Comparison of ENCODE assay signal across 18 cellular contexts in genomic region chr13:93235258-93236015, GRCh38. TPM values are rescaled to one million over a fixed set of nuclear protein-coding genes. Genes with fewer than 3 reads are reported as not detected.
DNase-seq lines count a peak whose midpoint lies in the region; ATAC-seq, FAIRE-seq and TF ChIP-seq lines count a peak whose summit lies in the region.
"Had no signal": no experiment of that assay in that cellular context is flagged by ENCODE, and none has a peak within 500 bp of the region (broad histone marks: within the 10 kb centered on the region; RNA-seq: fewer than 3 reads in every experiment).

No MANE protein-coding gene starts in this region.

- no peak for TF ChIP-seq EP300 in HepG2 (IDR thresholded peaks at IDR 0.05; ENCODE audit: low read depth in 2 of 2, low read length in 2 of 2)
- TF ChIP-seq EP300 in HepG2 (CRISPR knock-in tag; IDR thresholded peaks at IDR 0.05; ENCODE audit: borderline replicate concordance) = no peak

- H3K9ac ChIP-seq in liver (ENCODE audit: low read depth in 1 of 2, low read length in 2 of 2) (no peak overlapping the region), HepG2 (ENCODE audit: insufficient read depth, low read depth, low read length) (no peak overlapping the region)

- TF ChIP-seq CTCF in liver (IDR thresholded peaks at IDR 0.05; ENCODE audit: low read depth, low read length, missing input control) (no peak), HepG2 (CRISPR knock-in tag; IDR thresholded peaks at IDR 0.05) (no peak), GM20000 (IDR thresholded peaks at IDR 0.05; ENCODE audit: extremely low read depth, missing control alignments) (no peak)

- no peaks in the 10 kb centered on the region for H3K36me3 ChIP-seq in liver (ENCODE audit: control insufficient read depth in 4 of 4, insufficient read depth in 3 of 4, low read depth in 1 of 4, low read length in 3 of 4)
- no peaks in the 10 kb centered on the region for H3K36me3 ChIP-seq in HepG2 (replicated peaks in 1 of 2; ENCODE audit: control insufficient read depth in 1 of 2, insufficient read depth in 2 of 2, low read length in 2 of 2)
- no peaks in the 10 kb centered on the region for H3K36me3 ChIP-seq in aorta (ENCODE audit: control insufficient read depth in 1 of 2, insufficient read depth in 2 of 2, low read length in 1 of 2)
- H3K36me3 ChIP-seq: heart right ventricle had no signal

- no peak overlapping the region for H2AFZ ChIP-seq in HepG2 (ENCODE audit: low read length)

- no peaks in the 10 kb centered on the region for H4K20me1 ChIP-seq in HepG2 (ENCODE audit: insufficient read depth, low read length)

- DNase-seq in HepG2 (ENCODE audit: low spot score) (no peak), astrocyte of the hippocampus (ENCODE audit: low read depth, low spot score) (peak; percentile 40), iris pigment epithelial cell (ENCODE audit: low read depth) (peak; percentile 75), aorta (no peak), Kasumi-1 (lab: John Stamatoyannopoulos, UW) (no peak), GM20000 (ENCODE audit: low spot score) (no peak)
- DNase-seq: activated CD4-positive, alpha-beta memory T cell treated with anti-CD3 and anti-CD28 coated beads, Interleukin-2, amount 10 ng/mL, durations not matched to agents 7 days and 5 days; activated naive CD8-positive, alpha-beta T cell treated with anti-CD3 and anti-CD28 coated beads, Interleukin-2, amount 50 U/mL, for 24 hours; activated T-cell treated with anti-CD3 and anti-CD28 coated beads, Interleukin-2, amount 50 U/mL, for 72 hours; CD8-positive, alpha-beta T cell; cerebellar nuclear complex; heart right ventricle; kidney; NCI-H146 had no signal

- CTCF ChIA-PET in HepG2 (lab: Yijun Ruan, JAX; ENCODE audit: low intra/inter-chr PET ratio, low total read pairs) = no interaction called here

- FAIRE-seq in HepG2 (lab: Jason Lieb, UNC) = no peak
- FAIRE-seq: A204.1, kidney had no signal

- POLR2A ChIA-PET in HepG2 (lab: Yijun Ruan, JAX) = no interaction called here

- H3K27me3 ChIP-seq in liver (ENCODE audit: control insufficient read depth in 4 of 4, insufficient read depth in 4 of 4, low read length in 3 of 4) (no peaks in the 10 kb centered on the region), HepG2 (ENCODE audit: control insufficient read depth in 1 of 2, insufficient read depth in 2 of 2, low read length in 2 of 2) (no peaks in the 10 kb centered on the region), aorta (ENCODE audit: control insufficient read depth in 1 of 2, insufficient read depth in 2 of 2, low read length in 1 of 2) (no peaks in the 10 kb centered on the region)

- TF ChIP-seq POLR2A in HepG2 (IDR thresholded peaks at IDR 0.05; ENCODE audit: insufficient read depth in 1 of 2, low read depth in 2 of 2, low read length in 2 of 2) = no peak

- H3K27ac ChIP-seq in liver (ENCODE audit: low read depth in 1 of 2, low read length in 2 of 2) (peak overlapping the region; percentile 40 to 61), HepG2 (ENCODE audit: extremely low read length, insufficient read depth, low read length) (no peak overlapping the region), aorta (ENCODE audit: low read depth in 1 of 2, low read length in 2 of 2) (no peak overlapping the region)
- H3K27ac ChIP-seq: heart right ventricle, HL-60 had no signal

- no peak overlapping the region for H3K4me2 ChIP-seq in HepG2 (ENCODE audit: low read depth, low read length)

- peak; percentile 18 to 27 for TF ChIP-seq RAD21 in liver (IDR thresholded peaks at IDR 0.05)
- no peak for TF ChIP-seq RAD21 in HepG2 (CRISPR knock-in tag; IDR thresholded peaks at IDR 0.05)

- no TSS peak for BruUV-seq in HepG2 (replicated peaks; lab: Mats Ljungman, UMichigan)

- in situ Hi-C loops in HepG2 (cut with HindIII; ENCODE audit: extremely low pct_ligation_motif_present, low pct_unique_long_range_greater_than_20kb) = loop anchor here (25.0 kb wide), 3 partner anchors 527 to 1102 kb away; no protein-coding TSS in a partner anchor

- no peak overlapping the region for H3K4me3 ChIP-seq in liver (ENCODE audit: low read depth in 1 of 3, low read length in 3 of 3)
- no peak overlapping the region for H3K4me3 ChIP-seq in HepG2 (replicated peaks in 1 of 3; ENCODE audit: insufficient read depth in 1 of 3, low read depth in 2 of 3, low read length in 3 of 3)
- H3K4me3 ChIP-seq in aorta (ENCODE audit: low read length in 2 of 2) = no peak overlapping the region
- H3K4me3 ChIP-seq: heart right ventricle had no signal

- intact Hi-C loops in HepG2 (cut with micrococcal nuclease; ENCODE audit: unreplicated experiment) (no loop called here), aorta (cut with DNase I) (loop anchor here (10.0 kb wide), 1 partner anchor 1109 kb away; no protein-coding TSS in a partner anchor)

- ATAC-seq in HepG2 = no peak
- peak; percentile 56 for ATAC-seq in aorta (ENCODE audit: low FRiP score)
- ATAC-seq in GM21526 (IDR thresholded peaks at IDR 0.05; ENCODE audit: low FRiP score, unreplicated experiment) = no peak
- ATAC-seq: activated naive CD8-positive, alpha-beta T cell treated with anti-CD3 and anti-CD28 coated beads, Interleukin-2, amount 50 U/mL, for 24 hours; activated T-cell treated with anti-CD3 and anti-CD28 coated beads, Interleukin-2, amount 50 U/mL, for 72 hours; CD8-positive, alpha-beta T cell had no signal

- H3K79me2 ChIP-seq in HepG2 (ENCODE audit: insufficient read depth, low read length) = peaks cover 79% of the 10 kb centered on the region

- H3K9me3 ChIP-seq in liver (ENCODE audit: control insufficient read depth in 4 of 4, low read length in 3 of 4) (peaks cover 0 to 6% (median 0%) of the 10 kb centered on the region in 4 donors), HepG2 (ENCODE audit: low read length) (peaks cover 14% of the 10 kb centered on the region), aorta (ENCODE audit: control insufficient read depth, low read length) (no peaks in the 10 kb centered on the region)

- H3K4me1 ChIP-seq in liver (ENCODE audit: control insufficient read depth in 4 of 4, insufficient read depth in 4 of 4, low read length in 3 of 4) (peaks cover 8 to 35% (median 32%) of the 10 kb centered on the region in 4 donors), HepG2 (ENCODE audit: insufficient read depth, low read length) (peaks cover 38% of the 10 kb centered on the region), aorta (ENCODE audit: control insufficient read depth in 1 of 2, insufficient read depth in 2 of 2, low read length in 2 of 2) (no peaks in the 10 kb centered on the region)
- H3K4me1 ChIP-seq: heart right ventricle had no signal

- 43% methylated on average over 2 of the region's 2 CpGs for WGBS in liver
- 97% methylated on average over 2 of the region's 2 CpGs for WGBS in HepG2 (ENCODE audit: low lambda C conversion rate)
- WGBS in aorta, 2 donors = 44 to 61% methylated on average over 2 of the region's 2 CpGs

TF ChIP-seq in liver, 16 proteins besides CTCF, POLR2A, EP300 and RAD21 (continues in another document):
- TF ChIP-seq FOXA2 (IDR thresholded peaks at IDR 0.05) = peak; percentile 18

TF ChIP-seq in HepG2, 621 proteins besides CTCF, POLR2A, EP300 and RAD21:
- TF ChIP-seq SMAD1 (CRISPR knock-in tag; IDR thresholded peaks at IDR 0.05; ENCODE audit: borderline replicate concordance, low read depth) (no peak), NR1H2 (CRISPR knock-in tag; IDR thresholded peaks at IDR 0.05; ENCODE audit: borderline replicate concordance, low read depth) (no peak), MAZ (IDR thresholded peaks at IDR 0.05; ENCODE audit: borderline replicate concordance, low read depth, low read length) (no peak), MAZ (CRISPR knock-in tag; IDR thresholded peaks at IDR 0.05; ENCODE audit: low read depth) (no peak)
- TF ChIP-seq, protein P1, sequence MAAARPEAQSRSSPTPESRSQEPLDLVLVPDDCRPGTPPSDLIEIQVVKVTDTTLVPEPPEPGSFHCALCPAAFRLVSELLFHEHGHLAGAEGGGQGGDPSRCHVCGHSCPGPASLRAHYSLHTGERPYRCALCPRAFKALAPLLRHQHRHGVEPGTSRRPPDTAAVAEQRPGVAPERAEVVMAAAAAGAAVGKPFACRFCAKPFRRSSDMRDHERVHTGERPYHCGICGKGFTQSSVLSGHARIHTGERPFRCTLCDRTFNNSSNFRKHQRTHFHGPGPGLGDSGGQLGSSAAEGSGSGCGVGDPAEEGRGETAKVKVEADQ (CRISPR knock-in tag; IDR thresholded peaks at IDR 0.05; ENCODE audit: borderline replicate concordance) = no peak

RNA-seq across cellular contexts. Expression of gene GPC6, which starts 8.8 kb away (rescaled TPM):
- total RNA-seq in liver (10 to 100 TPM; 24.5 to 29.1 TPM), HepG2 (2016; rRNA removed; fragmentation: Illumina TruSeq; extraction: Trizol) (27.5 and 33.9 TPM in 2 replicates), aorta (10 to 100 TPM; 32.4 to 37.4 TPM)
- polyA plus RNA-seq in liver (10 to 100 TPM in 1 of 2 donors, 1 to 10 TPM in 1; 5.9 to 11.8 TPM), HepG2 (2011; rRNA removed) (21.5 and 24.5 TPM in 2 replicates), aorta (1 to 10 TPM; 5.0 to 5.5 TPM)
- total RNA-seq in HepG2 (2016; cell fraction: cytosol; rRNA removed; fragmentation: Illumina TruSeq; extraction: Trizol; ENCODE audit: low read depth) = 1.9 and 2.6 TPM in 2 replicates
- total RNA-seq in HepG2 (2016; cell fraction: insoluble cytoplasmic fraction; rRNA removed; fragmentation: Illumina TruSeq; extraction: Trizol) = 27.2 and 30.7 TPM in 2 replicates
- total RNA-seq in HepG2 (2016; cell fraction: membrane; rRNA removed; fragmentation: Illumina TruSeq; extraction: Trizol) = 7.7 and 8.3 TPM in 2 replicates
- total RNA-seq in HepG2 (2016; cell fraction: nucleus; rRNA removed; fragmentation: Illumina TruSeq; extraction: Trizol) = 51.7 and 53.0 TPM in 2 replicates
- 21.3 and 23.6 TPM in 2 replicates for polyA plus RNA-seq in HepG2 (2011; cell fraction: cytosol; rRNA removed)
- polyA plus RNA-seq in HepG2 (2011; cell fraction: nucleus; rRNA removed) = 7.3 and 7.7 TPM in 2 replicates
- 11.9 and 20.2 TPM in 2 replicates for polyA plus RNA-seq in HepG2 (2012)
- 1.4 and 1.8 TPM in 2 replicates for polyA plus RNA-seq in HepG2 (2016; cell fraction: cytosol; fragmentation: Illumina TruSeq; extraction: Trizol; ENCODE audit: low read depth)
- 16.0 and 18.2 TPM in 2 replicates for polyA plus RNA-seq in HepG2 (2016; cell fraction: insoluble cytoplasmic fraction; fragmentation: Illumina TruSeq; extraction: Trizol; ENCODE audit: low read depth)
- polyA plus RNA-seq in HepG2 (2016; cell fraction: membrane; fragmentation: Illumina TruSeq; extraction: Trizol; ENCODE audit: low read depth) = 3.6 and 3.9 TPM in 2 replicates
- polyA plus RNA-seq in HepG2 (2016; cell fraction: nucleus; fragmentation: Illumina TruSeq; extraction: Trizol; ENCODE audit: insufficient read depth, low read depth) = 24.9 and 25.5 TPM in 2 replicates
- 0.07 and 66.7 TPM in 2 replicates for polyA minus RNA-seq in HepG2 (2011; rRNA and poly(A)+ RNA removed; ENCODE audit: low replicate concordance)
- polyA minus RNA-seq in HepG2 (2011; cell fraction: cytosol; rRNA and poly(A)+ RNA removed) = 71.6 and 82.5 TPM in 2 replicates
- 52.8 and 56.1 TPM in 2 replicates for polyA minus RNA-seq in HepG2 (2011; cell fraction: nucleus; rRNA and poly(A)+ RNA removed)
- total RNA-seq: activated CD4-positive, alpha-beta memory T cell treated with anti-CD3 and anti-CD28 coated beads, Interleukin-2, amount 10 ng/mL, durations not matched to agents 7 days and 5 days; activated T-cell treated with anti-CD3 and anti-CD28 coated beads, Interleukin-2, amount 50 U/mL, for 72 hours; CD8-positive, alpha-beta T cell had no signal

Comparison
In these comparisons a context has a peak if more than half of its experiments do, and no peak if none do; other contexts are left out.
1. H3K27ac ChIP-seq: peak in liver (2 of 2); none in HepG2 (single experiment) and aorta (0 of 2).
2. DNase-seq: peak in astrocyte of the hippocampus (single experiment) and iris pigment epithelial cell (single experiment); none in HepG2 (single experiment), aorta (0 of 2), Kasumi-1 (0 of 2) and GM20000 (single experiment).